ENCODE assay signal across 20 cellular contexts in genomic region chr17:47703671-47704070, GRCh38. TPM values are rescaled to one million over a fixed set of nuclear protein-coding genes. Genes with fewer than 3 reads are reported as not detected.
DNase-seq lines count a peak whose midpoint lies in the region; FAIRE-seq and TF ChIP-seq lines count a peak whose summit lies in the region.
"Had no signal": no experiment of that assay in that cellular context is flagged by ENCODE, and none has a peak within 500 bp of the region (broad histone marks: within the 10 kb centered on the region; RNA-seq: fewer than 3 reads in every experiment).

No MANE protein-coding gene starts in this region.

- H3K4me1 ChIP-seq in DOHH2 (ENCODE audit: control insufficient read depth, low read length) (peaks cover 41% of the 10 kb centered on the region), neural progenitor cell (peaks cover 25% of the 10 kb centered on the region)
- H3K4me1 ChIP-seq: prostate gland had no signal

- H3K27ac ChIP-seq in DOHH2 (ENCODE audit: low read depth, low read length) (no peak overlapping the region), neural progenitor cell (no peak overlapping the region)
- H3K27ac ChIP-seq: prostate gland, upper lobe of right lung had no signal

- no peaks in the 10 kb centered on the region for H3K36me3 Mint-ChIP-seq in activated CD4-positive, alpha-beta T cell treated with anti-CD3 and anti-CD28 coated beads, Interleukin-2, amount 10 ng/mL, durations not matched to agents 7 days and 5 days (ENCODE audit: low read depth)
- H3K36me3 Mint-ChIP-seq in activated naive CD8-positive, alpha-beta T cell: peaks cover 6% of the 10 kb centered on the region
- H3K36me3 Mint-ChIP-seq in neural progenitor cell: no peaks in the 10 kb centered on the region
- H3K36me3 Mint-ChIP-seq: WTC11 had no signal

- H3K9ac ChIP-seq in neural progenitor cell: no peak overlapping the region

- no peaks in the 10 kb centered on the region for H3K9me3 ChIP-seq in DOHH2 (ENCODE audit: control insufficient read depth, insufficient read depth, low read length)
- H3K9me3 ChIP-seq in neural progenitor cell (ENCODE audit: low read depth): no peaks in the 10 kb centered on the region
- H3K9me3 ChIP-seq: prostate gland, upper lobe of right lung had no signal

- H3K27ac Mint-ChIP-seq in activated CD4-positive, alpha-beta T cell treated with anti-CD3 and anti-CD28 coated beads, Interleukin-2, amount 10 ng/mL, durations not matched to agents 7 days and 5 days: peak overlapping the region; percentile 85
- peak overlapping the region; percentile 94 for H3K27ac Mint-ChIP-seq in activated naive CD8-positive, alpha-beta T cell
- H3K27ac Mint-ChIP-seq in neural progenitor cell: no peak overlapping the region
- H3K27ac Mint-ChIP-seq: HFFc6, WTC11 had no signal

- no peaks in the 10 kb centered on the region; the same call in 1 of the 2 replicates for H3F3A ChIP-seq in DOHH2 (ENCODE audit: control insufficient read depth, insufficient read depth)
- H3F3A ChIP-seq in neural progenitor cell (ENCODE audit: low read depth): peaks cover 3% of the 10 kb centered on the region

- H3K36me3 ChIP-seq in DOHH2 (ENCODE audit: control insufficient read depth, low read length) (no peaks in the 10 kb centered on the region), neural progenitor cell (no peaks in the 10 kb centered on the region)
- H3K36me3 ChIP-seq: prostate gland had no signal

- H3K4me2 ChIP-seq in DOHH2 (ENCODE audit: low read length) (peak overlapping the region; percentile 51), neural progenitor cell (no peak overlapping the region)

- CTCF ChIA-PET in activated CD4-positive, alpha-beta T cell treated with anti-CD3 and anti-CD28 coated beads, Interleukin-2, amount 10 ng/mL, durations not matched to agents 7 days and 5 days (lab: Charles Lee): interaction anchor here (1.6 kb wide), 2 partner anchors 15 to 29 kb away, joined by 6 to 10 read pairs; partner anchors contain the start of gene TBX21

- H4K20me1 ChIP-seq in DOHH2 (ENCODE audit: control insufficient read depth, insufficient read depth, low read depth, low read length) (no peaks in the 10 kb centered on the region; the same call in 1 of the 2 replicates), neural progenitor cell (ENCODE audit: low read depth) (peaks cover 16% of the 10 kb centered on the region)

- H3K4me1 Mint-ChIP-seq in activated CD4-positive, alpha-beta T cell treated with anti-CD3 and anti-CD28 coated beads, Interleukin-2, amount 10 ng/mL, durations not matched to agents 7 days and 5 days: peaks cover 79% of the 10 kb centered on the region
- peaks cover 74% of the 10 kb centered on the region for H3K4me1 Mint-ChIP-seq in activated naive CD8-positive, alpha-beta T cell (ENCODE audit: low read depth)
- peaks cover 37% of the 10 kb centered on the region for H3K4me1 Mint-ChIP-seq in neural progenitor cell

- H3K4me3 ChIP-seq in DOHH2 (ENCODE audit: low read length) (0 out of 2 replicates have a peak overlapping the region, but pooled peaks have one; percentile 6), neural progenitor cell (no peak overlapping the region)
- H3K4me3 ChIP-seq: prostate gland, upper lobe of right lung had no signal

- no peak for FAIRE-seq in HTR-8/SVneo (lab: Jason Lieb, UNC)
- FAIRE-seq: RCC 7860 had no signal

- H2AFZ ChIP-seq in neural progenitor cell (replicated peaks): no peak overlapping the region

- H3K9me2 ChIP-seq in DOHH2 (replicated peaks; ENCODE audit: control insufficient read depth, low read length): no peaks in the 10 kb centered on the region

- TF ChIP-seq CTCF in DOHH2 (IDR thresholded peaks at IDR 0.05; ENCODE audit: low read depth, low read length, poor library complexity, severe bottlenecking) (no peak), neural progenitor cell (IDR thresholded peaks at IDR 0.05) (no peak)

- no peaks in the 10 kb centered on the region for H3K9me3 Mint-ChIP-seq in activated CD4-positive, alpha-beta T cell treated with anti-CD3 and anti-CD28 coated beads, Interleukin-2, amount 10 ng/mL, durations not matched to agents 7 days and 5 days
- no peaks in the 10 kb centered on the region for H3K9me3 Mint-ChIP-seq in activated naive CD8-positive, alpha-beta T cell (ENCODE audit: low read depth)
- no peaks in the 10 kb centered on the region for H3K9me3 Mint-ChIP-seq in neural progenitor cell
- H3K9me3 Mint-ChIP-seq: HFFc6, WTC11 had no signal

- H3K27me3 ChIP-seq in DOHH2 (ENCODE audit: control insufficient read depth, low read length) (0 out of 2 replicates have a peak, but pooled peaks cover 4% of the 10 kb centered on the region), neural progenitor cell (peaks cover 4% of the 10 kb centered on the region)
- H3K27me3 ChIP-seq: upper lobe of right lung had no signal

- no peaks in the 10 kb centered on the region for H3K27me3 Mint-ChIP-seq in activated CD4-positive, alpha-beta T cell treated with anti-CD3 and anti-CD28 coated beads, Interleukin-2, amount 10 ng/mL, durations not matched to agents 7 days and 5 days
- H3K27me3 Mint-ChIP-seq in activated naive CD8-positive, alpha-beta T cell: no peaks in the 10 kb centered on the region
- H3K27me3 Mint-ChIP-seq in neural progenitor cell (ENCODE audit: insufficient read depth, low read depth): peaks cover 7% of the 10 kb centered on the region

- H3K79me2 ChIP-seq in DOHH2 (ENCODE audit: control insufficient read depth, low read length): no peaks in the 10 kb centered on the region
- H3K79me2 ChIP-seq in neural progenitor cell (ENCODE audit: low read depth): no peaks in the 10 kb centered on the region

- no peak for DNase-seq in activated CD4-positive, alpha-beta T cell treated with anti-CD3 and anti-CD28 coated beads, Interleukin-2, amount 10 ng/mL, durations not matched to agents 7 days and 5 days
- no peak for DNase-seq in activated CD4-positive, alpha-beta T cell treated with anti-CD3 and anti-CD28 coated beads for 1 hour
- DNase-seq in neural progenitor cell (ENCODE audit: low spot score) (no peak), HTR-8/SVneo (ENCODE audit: insufficient read length, low spot score) (no peak)
- DNase-seq in activated effector memory CD4-positive, alpha-beta T cell treated with Interleukin-2 at 50 U/mL for 16 hours: no peak
- DNase-seq in central memory CD4-positive, alpha-beta T cell: no peak
- DNase-seq: EL, erythroblast, HFFc6, NCI-H1092, NCI-H82 had no signal

- POLR2A ChIA-PET in activated CD4-positive, alpha-beta T cell treated with anti-CD3 and anti-CD28 coated beads, Interleukin-2, amount 10 ng/mL, durations not matched to agents 7 days and 5 days (lab: Charles Lee): no interaction called here

- peak overlapping the region; percentile 54 for H3K4me3 Mint-ChIP-seq in activated CD4-positive, alpha-beta T cell treated with anti-CD3 and anti-CD28 coated beads, Interleukin-2, amount 10 ng/mL, durations not matched to agents 7 days and 5 days
- H3K4me3 Mint-ChIP-seq in activated naive CD8-positive, alpha-beta T cell: peak overlapping the region; percentile 82
- H3K4me3 Mint-ChIP-seq in neural progenitor cell: peak overlapping the region; percentile 14
- H3K4me3 Mint-ChIP-seq: HFFc6, WTC11 had no signal

RNA-seq across cellular contexts. Expression of gene TBKBP1, which starts 9.7 kb away (rescaled TPM):
- total RNA-seq in activated CD4-positive, alpha-beta T cell treated with anti-CD3 and anti-CD28 coated beads, Interleukin-2, amount 10 ng/mL, durations not matched to agents 7 days and 5 days: 1 to 10 TPM; 2.5 to 3.0 TPM
- total RNA-seq in neural progenitor cell (ENCODE audit: low replicate concordance): 3.0 and 21.6 TPM in 2 replicates

RNA-seq across cellular contexts. Expression of gene TBX21, which starts 29.4 kb away (rescaled TPM):
- 10 to 100 TPM; 13.8 to 16.0 TPM for total RNA-seq in activated CD4-positive, alpha-beta T cell treated with anti-CD3 and anti-CD28 coated beads, Interleukin-2, amount 10 ng/mL, durations not matched to agents 7 days and 5 days
- 0.12 TPM in 1 of 2 replicates, not detected in the other for total RNA-seq in neural progenitor cell (ENCODE audit: low replicate concordance)
- total RNA-seq: A673, glomerular endothelial cell, HFFc6, myocyte had no signal

RNA-seq across cellular contexts. Expression of gene KPNB1, which starts 54.0 kb away (rescaled TPM):
- 100 to 1,000 TPM; 409 to 427 TPM for total RNA-seq in activated CD4-positive, alpha-beta T cell treated with anti-CD3 and anti-CD28 coated beads, Interleukin-2, amount 10 ng/mL, durations not matched to agents 7 days and 5 days
- 454 and 543 TPM in 2 replicates for total RNA-seq in neural progenitor cell (ENCODE audit: low replicate concordance)

Comparison
In these comparisons a context has a peak if more than half of its experiments do, and no peak if none do; other contexts are left out.
1. H3K4me3 Mint-ChIP-seq: peak in every context shown above with its lines; median percentile 82 in activated naive CD8-positive, alpha-beta T cell; 54 in activated CD4-positive, alpha-beta T cell treated with anti-CD3 and anti-CD28 coated beads, Interleukin-2, amount 10 ng/mL, durations not matched to agents 7 days and 5 days; 14 in neural progenitor cell.
2. RNA of gene TBX21, which starts 29.4 kb away (total RNA-seq): 13.8 to 16.0 TPM in activated CD4-positive, alpha-beta T cell treated with anti-CD3 and anti-CD28 coated beads, Interleukin-2, amount 10 ng/mL, durations not matched to agents 7 days and 5 days; 0.12 TPM in neural progenitor cell; every median in the first group is over 10 times any median in the second.